ENCODE assay signal across 10 cellular contexts in genomic region chr20:43658723-43659419, GRCh38. TPM values are rescaled to one million over a fixed set of nuclear protein-coding genes. Genes with fewer than 3 reads are reported as not detected.
DNase-seq lines count a peak whose midpoint lies in the region; ATAC-seq and TF ChIP-seq lines count a peak whose summit lies in the region.
"Had no signal": no experiment of that assay in that cellular context is flagged by ENCODE, and none has a peak within 500 bp of the region (broad histone marks: within the 10 kb centered on the region; RNA-seq: fewer than 3 reads in every experiment).

No MANE protein-coding gene starts in this region.

- WGBS in upper lobe of left lung, 2 donors = 87 to 88% methylated on average over 6 of the region's 6 CpGs

- H3K27ac ChIP-seq in KMS-11 (peak overlapping the region; percentile 85; the same call in 1 of the 2 replicates), neural progenitor cell (no peak overlapping the region), upper lobe of left lung (no peak overlapping the region)

- H3K36me3 ChIP-seq in KMS-11 (ENCODE audit: insufficient read depth) = no peaks in the 10 kb centered on the region
- no peaks in the 10 kb centered on the region for H3K36me3 ChIP-seq in neural progenitor cell
- no peaks in the 10 kb centered on the region for H3K36me3 ChIP-seq in upper lobe of left lung

- no peaks in the 10 kb centered on the region for H3K79me2 ChIP-seq in KMS-11 (ENCODE audit: insufficient read depth, low read depth)
- no peaks in the 10 kb centered on the region for H3K79me2 ChIP-seq in neural progenitor cell (ENCODE audit: low read depth)

- H3K36me3 Mint-ChIP-seq in activated CD4-positive, alpha-beta memory T cell treated with anti-CD3 and anti-CD28 coated beads for 36 hours = no peaks in the 10 kb centered on the region
- H3K36me3 Mint-ChIP-seq in activated CD4-positive, alpha-beta memory T cell treated with anti-CD3 and anti-CD28 coated beads, Interleukin-2, amount 10 ng/mL, durations not matched to agents 7 days and 5 days (ENCODE audit: low read depth) = no peaks in the 10 kb centered on the region
- no peaks in the 10 kb centered on the region for H3K36me3 Mint-ChIP-seq in activated naive CD8-positive, alpha-beta T cell treated with anti-CD3 and anti-CD28 coated beads, Interleukin-2, amount 10 ng/mL, durations not matched to agents 7 days and 5 days
- no peaks in the 10 kb centered on the region for H3K36me3 Mint-ChIP-seq in neural progenitor cell

- H3K27ac Mint-ChIP-seq in activated CD4-positive, alpha-beta memory T cell treated with anti-CD3 and anti-CD28 coated beads for 36 hours = peak overlapping the region; percentile 33
- no peak overlapping the region for H3K27ac Mint-ChIP-seq in activated CD4-positive, alpha-beta memory T cell treated with anti-CD3 and anti-CD28 coated beads, Interleukin-2, amount 10 ng/mL, durations not matched to agents 7 days and 5 days
- H3K27ac Mint-ChIP-seq in activated naive CD8-positive, alpha-beta T cell treated with anti-CD3 and anti-CD28 coated beads, Interleukin-2, amount 10 ng/mL, durations not matched to agents 7 days and 5 days = peak overlapping the region; percentile 21
- H3K27ac Mint-ChIP-seq in neural progenitor cell = no peak overlapping the region

- no peak for TF ChIP-seq POLR2A in upper lobe of left lung (IDR thresholded peaks at IDR 0.05)

- DNase-seq in activated CD4-positive, alpha-beta memory T cell treated with anti-CD3 and anti-CD28 coated beads for 36 hours = no peak
- DNase-seq in activated CD4-positive, alpha-beta memory T cell treated with anti-CD3 and anti-CD28 coated beads, Interleukin-2, amount 10 ng/mL, durations not matched to agents 7 days and 5 days = no peak
- DNase-seq in activated naive CD8-positive, alpha-beta T cell treated with anti-CD3 and anti-CD28 coated beads, Interleukin-2, amount 10 ng/mL, durations not matched to agents 7 days and 5 days = no peak
- no peak for DNase-seq in neural progenitor cell (ENCODE audit: low spot score)
- no peak for DNase-seq in upper lobe of left lung
- DNase-seq in SIG-M5 treated with dmso at 0.1 percent for 504 hours (lab: John Stamatoyannopoulos, UW; ENCODE audit: unreplicated experiment) = no peak
- no peak for DNase-seq in GM19238 (ENCODE audit: insufficient read length, low spot score)
- DNase-seq: NCI-H1436 treated with DMSO at 0.1 percent for 48 hours, Right ventricle myocardium superior had no signal

- CTCF ChIA-PET in activated CD4-positive, alpha-beta memory T cell treated with anti-CD3 and anti-CD28 coated beads for 36 hours (lab: Charles Lee) = interaction anchor here (0.6 to 1.7 kb wide), 3 partner anchors 16 to 35 kb away, joined by 3 to 4 read pairs (median 3); no protein-coding TSS in a partner anchor
- CTCF ChIA-PET in activated CD4-positive, alpha-beta memory T cell treated with anti-CD3 and anti-CD28 coated beads, Interleukin-2, amount 10 ng/mL, durations not matched to agents 7 days and 5 days (lab: Charles Lee) = interaction anchor here (0.7 to 1.1 kb wide), 4 partner anchors 9 to 558 kb away, joined by 3 to 5 read pairs (median 4); no protein-coding TSS in a partner anchor

- TF ChIP-seq EP300 in upper lobe of left lung (IDR thresholded peaks at IDR 0.05) = no peak

- no peaks in the 10 kb centered on the region for H3K9me3 Mint-ChIP-seq in activated CD4-positive, alpha-beta memory T cell treated with anti-CD3 and anti-CD28 coated beads for 36 hours
- H3K9me3 Mint-ChIP-seq in activated CD4-positive, alpha-beta memory T cell treated with anti-CD3 and anti-CD28 coated beads, Interleukin-2, amount 10 ng/mL, durations not matched to agents 7 days and 5 days = no peaks in the 10 kb centered on the region
- no peaks in the 10 kb centered on the region for H3K9me3 Mint-ChIP-seq in activated naive CD8-positive, alpha-beta T cell treated with anti-CD3 and anti-CD28 coated beads, Interleukin-2, amount 10 ng/mL, durations not matched to agents 7 days and 5 days
- H3K9me3 Mint-ChIP-seq in neural progenitor cell = no peaks in the 10 kb centered on the region

- TF ChIP-seq CTCF in KMS-11 (conservative IDR thresholded peaks at IDR 0.05; ENCODE audit: low read depth, low read length) = peak; percentile 57
- TF ChIP-seq CTCF in neural progenitor cell (IDR thresholded peaks at IDR 0.05) = peak; percentile 35
- TF ChIP-seq CTCF in upper lobe of left lung (IDR thresholded peaks at IDR 0.05) = no peak

- H3K4me3 Mint-ChIP-seq in activated CD4-positive, alpha-beta memory T cell treated with anti-CD3 and anti-CD28 coated beads for 36 hours = no peak overlapping the region
- no peak overlapping the region for H3K4me3 Mint-ChIP-seq in activated CD4-positive, alpha-beta memory T cell treated with anti-CD3 and anti-CD28 coated beads, Interleukin-2, amount 10 ng/mL, durations not matched to agents 7 days and 5 days
- H3K4me3 Mint-ChIP-seq in activated naive CD8-positive, alpha-beta T cell treated with anti-CD3 and anti-CD28 coated beads, Interleukin-2, amount 10 ng/mL, durations not matched to agents 7 days and 5 days = no peak overlapping the region
- no peak overlapping the region for H3K4me3 Mint-ChIP-seq in neural progenitor cell

- H3K9ac ChIP-seq in KMS-11 (0 out of 2 replicates have a peak overlapping the region, but pooled peaks have one; percentile 91), neural progenitor cell (no peak overlapping the region)

- H3K9me3 ChIP-seq in neural progenitor cell (ENCODE audit: low read depth) = no peaks in the 10 kb centered on the region
- H3K9me3 ChIP-seq in upper lobe of left lung = no peaks in the 10 kb centered on the region

- H3K4me1 ChIP-seq in KMS-11 (ENCODE audit: low read depth, poor library complexity, severe bottlenecking) (peaks cover 19% of the 10 kb centered on the region), neural progenitor cell (no peaks in the 10 kb centered on the region), upper lobe of left lung (peaks cover 0 to 17% (median 5%) of the 10 kb centered on the region in 4 donors)

- H2AFZ ChIP-seq in KMS-11 (ENCODE audit: low read depth) (peak overlapping the region; percentile 92; the same call in 1 of the 2 replicates), neural progenitor cell (replicated peaks) (no peak overlapping the region)

- ATAC-seq in activated naive CD8-positive, alpha-beta T cell treated with anti-CD3 and anti-CD28 coated beads, Interleukin-2, amount 10 ng/mL, durations not matched to agents 7 days and 5 days (ENCODE audit: low read depth) = no peak
- ATAC-seq in upper lobe of left lung (ENCODE audit: low FRiP score in 2 of 2) = no peak

- H3K27me3 ChIP-seq in KMS-11 (ENCODE audit: insufficient read depth, low read depth) (no peaks in the 10 kb centered on the region), neural progenitor cell (peaks cover 4% of the 10 kb centered on the region), upper lobe of left lung (no peaks in the 10 kb centered on the region)

- peak overlapping the region; percentile 82 for H3K4me2 ChIP-seq in KMS-11
- no peak overlapping the region for H3K4me2 ChIP-seq in neural progenitor cell

- peaks cover 3% of the 10 kb centered on the region for H3K4me1 Mint-ChIP-seq in activated CD4-positive, alpha-beta memory T cell treated with anti-CD3 and anti-CD28 coated beads for 36 hours (ENCODE audit: low read depth)
- peaks cover 18% of the 10 kb centered on the region for H3K4me1 Mint-ChIP-seq in activated CD4-positive, alpha-beta memory T cell treated with anti-CD3 and anti-CD28 coated beads, Interleukin-2, amount 10 ng/mL, durations not matched to agents 7 days and 5 days
- peaks cover 12% of the 10 kb centered on the region for H3K4me1 Mint-ChIP-seq in activated naive CD8-positive, alpha-beta T cell treated with anti-CD3 and anti-CD28 coated beads, Interleukin-2, amount 10 ng/mL, durations not matched to agents 7 days and 5 days
- H3K4me1 Mint-ChIP-seq in neural progenitor cell = peaks cover 10% of the 10 kb centered on the region

- H3K4me3 ChIP-seq in KMS-11 (IDR thresholded peaks at IDR 0.05; ENCODE audit: insufficient read depth, low read depth, low read length) = no peak overlapping the region
- no peak overlapping the region for H3K4me3 ChIP-seq in neural progenitor cell
- no peak overlapping the region for H3K4me3 ChIP-seq in upper lobe of left lung

- no peaks in the 10 kb centered on the region for H4K20me1 ChIP-seq in KMS-11 (ENCODE audit: insufficient read depth)
- no peaks in the 10 kb centered on the region for H4K20me1 ChIP-seq in neural progenitor cell (ENCODE audit: low read depth)

- POLR2A ChIA-PET in activated CD4-positive, alpha-beta memory T cell treated with anti-CD3 and anti-CD28 coated beads for 36 hours (lab: Charles Lee) = interaction anchor here (0.6 to 0.9 kb wide), 4 partner anchors 29 to 628 kb away, joined by 4 to 6 read pairs (median 4); no protein-coding TSS in a partner anchor
- POLR2A ChIA-PET in activated CD4-positive, alpha-beta memory T cell treated with anti-CD3 and anti-CD28 coated beads, Interleukin-2, amount 10 ng/mL, durations not matched to agents 7 days and 5 days (lab: Charles Lee) = no interaction called here
- POLR2A ChIA-PET in activated naive CD8-positive, alpha-beta T cell treated with anti-CD3 and anti-CD28 coated beads, Interleukin-2, amount 10 ng/mL, durations not matched to agents 7 days and 5 days (lab: Charles Lee) = no interaction called here

- intact Hi-C loops in activated CD4-positive, alpha-beta memory T cell treated with anti-CD3 and anti-CD28 coated beads for 36 hours (cut with micrococcal nuclease) = no loop called here

- H3K27me3 Mint-ChIP-seq in activated CD4-positive, alpha-beta memory T cell treated with anti-CD3 and anti-CD28 coated beads for 36 hours = no peaks in the 10 kb centered on the region
- no peaks in the 10 kb centered on the region for H3K27me3 Mint-ChIP-seq in activated CD4-positive, alpha-beta memory T cell treated with anti-CD3 and anti-CD28 coated beads, Interleukin-2, amount 10 ng/mL, durations not matched to agents 7 days and 5 days
- H3K27me3 Mint-ChIP-seq in activated naive CD8-positive, alpha-beta T cell treated with anti-CD3 and anti-CD28 coated beads, Interleukin-2, amount 10 ng/mL, durations not matched to agents 7 days and 5 days = no peaks in the 10 kb centered on the region
- peaks cover 5% of the 10 kb centered on the region for H3K27me3 Mint-ChIP-seq in neural progenitor cell (ENCODE audit: insufficient read depth, low read depth)

- H3F3A ChIP-seq in neural progenitor cell (ENCODE audit: low read depth) = no peaks in the 10 kb centered on the region

RNA-seq across cellular contexts. Expression of gene MYBL2, which starts 8.0 kb away (rescaled TPM):
- total RNA-seq in activated CD4-positive, alpha-beta memory T cell treated with anti-CD3 and anti-CD28 coated beads for 36 hours = 10 to 100 TPM; 80.3 to 81.3 TPM
- 10 to 100 TPM; 73.5 to 76.6 TPM for total RNA-seq in activated CD4-positive, alpha-beta memory T cell treated with anti-CD3 and anti-CD28 coated beads, Interleukin-2, amount 10 ng/mL, durations not matched to agents 7 days and 5 days
- total RNA-seq in activated naive CD8-positive, alpha-beta T cell treated with anti-CD3 and anti-CD28 coated beads, Interleukin-2, amount 10 ng/mL, durations not matched to agents 7 days and 5 days = 10 to 100 TPM; 72.6 to 81.1 TPM
- 28.8 and 62.5 TPM in 2 replicates for total RNA-seq in neural progenitor cell (ENCODE audit: low replicate concordance)
- total RNA-seq in upper lobe of left lung = 1 to 10 TPM in 4 of 6 donors, under 1 TPM in 2; under 0.01 to 3.5 (median 1.4) TPM

Comparison
In these comparisons a context has a peak if more than half of its experiments do, and no peak if none do; other contexts are left out.
1. H3K27ac Mint-ChIP-seq: peak in activated CD4-positive, alpha-beta memory T cell treated with anti-CD3 and anti-CD28 coated beads for 36 hours (single experiment) and activated naive CD8-positive, alpha-beta T cell treated with anti-CD3 and anti-CD28 coated beads, Interleukin-2, amount 10 ng/mL, durations not matched to agents 7 days and 5 days (single experiment); none in activated CD4-positive, alpha-beta memory T cell treated with anti-CD3 and anti-CD28 coated beads, Interleukin-2, amount 10 ng/mL, durations not matched to agents 7 days and 5 days (single experiment) and neural progenitor cell (single experiment).
2. CTCF ChIP-seq: peak in KMS-11 (single experiment) and neural progenitor cell (single experiment); none in upper lobe of left lung (0 of 6).